Comparison of ENCODE assay signal across 28 cellular contexts in the genomic region with DNA sequence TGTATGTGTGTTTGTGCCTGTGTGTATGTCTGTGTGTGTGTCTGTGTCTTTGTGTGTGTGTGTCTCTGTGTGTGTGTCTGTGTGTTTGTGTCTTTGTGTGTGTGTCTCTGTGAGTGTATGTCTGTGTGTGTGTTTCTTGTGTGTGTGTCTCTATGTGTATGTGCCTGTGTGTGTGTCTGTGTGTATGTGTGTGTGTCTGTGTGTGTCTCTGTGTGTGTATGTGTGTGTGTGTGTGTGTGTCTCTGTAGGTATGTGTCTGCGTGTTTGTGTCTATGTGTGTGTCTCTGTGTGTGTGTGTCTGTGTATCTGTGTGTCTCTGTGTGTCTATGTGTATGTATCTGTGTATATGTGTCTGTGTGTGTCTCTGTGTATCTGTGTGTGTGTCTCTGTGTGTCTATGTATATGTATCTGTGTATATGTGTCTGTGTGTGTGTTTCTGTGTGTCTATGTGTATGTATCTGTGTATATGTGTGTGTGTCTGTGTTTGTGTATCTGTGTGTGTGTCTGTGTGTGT.
"Had no signal": no experiment of that assay in that cellular context is flagged by ENCODE, and none has a peak within 500 bp of the region (broad histone marks: within the 10 kb centered on the region; RNA-seq: fewer than 3 reads in every experiment).

No MANE protein-coding gene starts in this region.

- DNase-seq: activated CD4-positive, alpha-beta T cell treated with anti-CD3 and anti-CD28 coated beads, Interleukin-2, amount 10 ng/mL, durations not matched to agents 24 days and 14 days; activated CD4-positive, alpha-beta T cell treated with anti-CD3 and anti-CD28 coated beads, Interleukin-2, amount 50 U/mL, for 4 hours; activated CD8-positive, alpha-beta T cell treated with anti-CD3 and anti-CD28 coated beads for 36 hours; activated gamma-delta T cell treated with Interleukin-2 at 50 U/mL for 16 hours; activated naive CD4-positive, alpha-beta T cell treated with anti-CD3 and anti-CD28 coated beads for 36 hours; activated T-cell treated with anti-CD3 and anti-CD28 coated beads, Interleukin-2, amount 50 U/mL, for 24 hours; adrenal gland; central memory CD4-positive, alpha-beta T cell; Kasumi-1; MG63; NCI-H1048; NCI-H1105 treated with DMSO at 0.1 percent for 48 hours; NCI-H1436; NCI-H1694; NCI-H1930; NCI-H2081 treated with DMSO at 0.1 percent for 48 hours; NCI-H226; NCI-H446 treated with DMSO at 0.1 percent for 48 hours; NCI-H524; NCI-H748 treated with DMSO at 0.1 percent for 48 hours; PC-9; Right ventricle myocardium superior; SJCRH30; T1000; WERI-Rb-1 had no signal

- H2AFZ ChIP-seq: PC-9 had no signal

- H3K4me3 ChIP-seq: adrenal gland, MG63, PC-9, SJCRH30, SK-N-MC had no signal

- H3K27me3 ChIP-seq: adrenal gland, MG63, SJCRH30 had no signal

- H3K4me2 ChIP-seq: PC-9 had no signal

- H3K36me3 ChIP-seq: adrenal gland, MG63, SJCRH30, WERI-Rb-1 had no signal

- FAIRE-seq: RCC 7860 had no signal

- H3K4me1 ChIP-seq: adrenal gland, SJCRH30 had no signal

- H3K27ac ChIP-seq: adrenal gland, PC-9, RWPE1, SJCRH30, SK-N-MC, WERI-Rb-1 had no signal

- H3K9me3 ChIP-seq: adrenal gland, MG63, SJCRH30 had no signal
